In genomic region chr6:35611235-35611634, GRCh38 we compare ENCODE assay signal across 11 cellular contexts.
A peak's percentile ranks its signal among the peaks of the same experiment; 100 is the strongest.
DNase-seq lines count a peak whose midpoint lies in the region; ATAC-seq and TF ChIP-seq lines count a peak whose summit lies in the region.
"Had no signal": no experiment of that assay in that cellular context is flagged by ENCODE, and none has a peak within 500 bp of the region (broad histone marks: within the 10 kb centered on the region; RNA-seq: fewer than 3 reads in every experiment).

No MANE protein-coding gene starts in this region.

- H2AK5ac ChIP-seq in neuronal stem cell (ENCODE audit: low read depth, low read length) = no peak overlapping the region

- H4K8ac ChIP-seq in neuronal stem cell (ENCODE audit: low read depth, low read length) = no peak overlapping the region

- no peaks in the 10 kb centered on the region for H3K27me3 Mint-ChIP-seq in activated CD4-positive, alpha-beta T cell treated with anti-CD3 and anti-CD28 coated beads, Interleukin-2, amount 10 ng/mL, durations not matched to agents 7 days and 5 days
- no peaks in the 10 kb centered on the region for H3K27me3 Mint-ChIP-seq in activated naive CD4-positive, alpha-beta T cell treated with anti-CD3 and anti-CD28 coated beads, Interleukin-2, amount 50 U/mL, for 24 hours

- H3K23ac ChIP-seq in neuronal stem cell (ENCODE audit: low read depth, low read length, poor library complexity) = no peak overlapping the region

- no peak for ATAC-seq in thoracic aorta (ENCODE audit: insufficient number of reproducible peaks, low FRiP score, low read depth)

- POLR2A ChIA-PET in activated CD4-positive, alpha-beta T cell treated with anti-CD3 and anti-CD28 coated beads, Interleukin-2, amount 10 ng/mL, durations not matched to agents 7 days and 5 days (lab: Charles Lee) = no interaction called here

- peaks cover 4% of the 10 kb centered on the region for H3K9me3 Mint-ChIP-seq in activated CD4-positive, alpha-beta T cell treated with anti-CD3 and anti-CD28 coated beads, Interleukin-2, amount 10 ng/mL, durations not matched to agents 7 days and 5 days
- H3K9me3 Mint-ChIP-seq in activated naive CD4-positive, alpha-beta T cell treated with anti-CD3 and anti-CD28 coated beads, Interleukin-2, amount 50 U/mL, for 24 hours = no peaks in the 10 kb centered on the region

- H3K27ac Mint-ChIP-seq in activated CD4-positive, alpha-beta T cell treated with anti-CD3 and anti-CD28 coated beads, Interleukin-2, amount 10 ng/mL, durations not matched to agents 7 days and 5 days = peak overlapping the region; percentile 80
- H3K27ac Mint-ChIP-seq in activated naive CD4-positive, alpha-beta T cell treated with anti-CD3 and anti-CD28 coated beads, Interleukin-2, amount 50 U/mL, for 24 hours = peak overlapping the region; percentile 94

- H3K4me3 Mint-ChIP-seq in activated CD4-positive, alpha-beta T cell treated with anti-CD3 and anti-CD28 coated beads, Interleukin-2, amount 10 ng/mL, durations not matched to agents 7 days and 5 days = peak overlapping the region; percentile 24
- peak overlapping the region; percentile 70 for H3K4me3 Mint-ChIP-seq in activated naive CD4-positive, alpha-beta T cell treated with anti-CD3 and anti-CD28 coated beads, Interleukin-2, amount 50 U/mL, for 24 hours

- H3K9me3 ChIP-seq in thoracic aorta = no peaks in the 10 kb centered on the region
- H3K9me3 ChIP-seq in neuronal stem cell (replicated peaks in 1 of 2; ENCODE audit: control insufficient read depth in 2 of 2, insufficient read depth in 1 of 2, low read depth in 1 of 2, low read length in 2 of 2) = no peaks in the 10 kb centered on the region

- H3K9ac ChIP-seq in neuronal stem cell (ENCODE audit: low read depth, low read length, poor library complexity) = no peak overlapping the region

- H3K27ac ChIP-seq in thoracic aorta (peak overlapping the region; percentile 12 to 15), neuronal stem cell (replicated peaks; ENCODE audit: low read length) (no peak overlapping the region)

- H3K4me3 ChIP-seq in thoracic aorta (no peak overlapping the region), neuronal stem cell (ENCODE audit: low read length in 2 of 2) (no peak overlapping the region)

- TF ChIP-seq CTCF in thoracic aorta (IDR thresholded peaks at IDR 0.05) = no peak

- H2BK120ac ChIP-seq in neuronal stem cell (ENCODE audit: low read depth, low read length) = no peak overlapping the region

- no peak overlapping the region for H2AFZ ChIP-seq in neuronal stem cell (ENCODE audit: low read length)

- WGBS in neuronal stem cell (ENCODE audit: extremely low coverage in 2 of 2, insufficient read length in 2 of 2, insufficient replicate concordance in 1 of 2), 2 donors = no CpG with 5 or more reads among the region's 3 CpGs

- no peak overlapping the region for H3K14ac ChIP-seq in neuronal stem cell (ENCODE audit: low read length)

- peaks cover 5 to 15% of the 10 kb centered on the region in 2 donors for H3K4me1 ChIP-seq in thoracic aorta (ENCODE audit: control insufficient read depth in 1 of 2, low read depth in 2 of 2)
- no peaks in the 10 kb centered on the region for H3K4me1 ChIP-seq in neuronal stem cell (ENCODE audit: control insufficient read depth in 2 of 2, insufficient read depth in 1 of 2, low read depth in 1 of 2, low read length in 2 of 2)

- DNase-seq in activated CD4-positive, alpha-beta T cell treated with anti-CD3 and anti-CD28 coated beads, Interleukin-2, amount 10 ng/mL, durations not matched to agents 7 days and 5 days = peak; percentile 48
- DNase-seq in activated CD4-positive, alpha-beta T cell treated with anti-CD3 and anti-CD28 coated beads for 1 hour = no peak
- peak; percentile 11 for DNase-seq in hepatic stellate cell (ENCODE audit: low spot score)
- DNase-seq in thoracic aorta (ENCODE audit: low spot score) = no peak
- no peak for DNase-seq in neuronal stem cell (ENCODE audit: low spot score)
- no peak for DNase-seq in cerebellar nuclear complex (lab: John Stamatoyannopoulos, UW)
- DNase-seq in GM19240 (ENCODE audit: insufficient read length, low spot score) = no peak
- DNase-seq: aorta, HCEC 1CT, hypothalamus had no signal

- no peak overlapping the region for H2BK15ac ChIP-seq in neuronal stem cell (ENCODE audit: low read length)

- peaks cover 85% of the 10 kb centered on the region for H3K36me3 Mint-ChIP-seq in activated CD4-positive, alpha-beta T cell treated with anti-CD3 and anti-CD28 coated beads, Interleukin-2, amount 10 ng/mL, durations not matched to agents 7 days and 5 days (ENCODE audit: low read depth)
- H3K36me3 Mint-ChIP-seq in activated naive CD4-positive, alpha-beta T cell treated with anti-CD3 and anti-CD28 coated beads, Interleukin-2, amount 50 U/mL, for 24 hours = peaks cover 56% of the 10 kb centered on the region

- no peak overlapping the region for H4K91ac ChIP-seq in neuronal stem cell (ENCODE audit: low read depth, low read length, poor library complexity)

- peaks cover 49% of the 10 kb centered on the region for H3K36me3 ChIP-seq in thoracic aorta
- H3K36me3 ChIP-seq in neuronal stem cell (replicated peaks in 1 of 2; ENCODE audit: control insufficient read depth in 2 of 2, insufficient read depth in 2 of 2, low read length in 2 of 2) = peaks cover 1 to 90% of the 10 kb centered on the region in 2 donors

- CTCF ChIA-PET in activated CD4-positive, alpha-beta T cell treated with anti-CD3 and anti-CD28 coated beads, Interleukin-2, amount 10 ng/mL, durations not matched to agents 7 days and 5 days (lab: Charles Lee) = interaction anchor here (0.5 to 0.9 kb wide), 2 partner anchors 12 to 32 kb away, joined by 3 to 4 read pairs; no protein-coding TSS in a partner anchor

- H3K79me1 ChIP-seq in neuronal stem cell (ENCODE audit: low read depth, low read length) = peaks cover 2% of the 10 kb centered on the region

- no peak overlapping the region for H2BK12ac ChIP-seq in neuronal stem cell (ENCODE audit: low read length)

- H3K4me2 ChIP-seq in neuronal stem cell (ENCODE audit: insufficient read depth, low read length, poor library complexity, severe bottlenecking) = no peak overlapping the region

- H3K4ac ChIP-seq in neuronal stem cell (ENCODE audit: low read length) = no peak overlapping the region

- H3K27me3 ChIP-seq in thoracic aorta (replicated peaks; ENCODE audit: insufficient read depth) = no peaks in the 10 kb centered on the region
- H3K27me3 ChIP-seq in neuronal stem cell (ENCODE audit: control insufficient read depth in 3 of 3, insufficient read depth in 3 of 3, low read depth in 1 of 3, low read length in 3 of 3) = no peaks in the 10 kb centered on the region

- peaks cover 42% of the 10 kb centered on the region for H3K4me1 Mint-ChIP-seq in activated CD4-positive, alpha-beta T cell treated with anti-CD3 and anti-CD28 coated beads, Interleukin-2, amount 10 ng/mL, durations not matched to agents 7 days and 5 days
- peaks cover 80% of the 10 kb centered on the region for H3K4me1 Mint-ChIP-seq in activated naive CD4-positive, alpha-beta T cell treated with anti-CD3 and anti-CD28 coated beads, Interleukin-2, amount 50 U/mL, for 24 hours

- H3K18ac ChIP-seq in neuronal stem cell (ENCODE audit: low read length) = no peak overlapping the region

- no peak overlapping the region for H2BK5ac ChIP-seq in neuronal stem cell (ENCODE audit: low read length)

Comparison
In these comparisons a context has a peak if more than half of its experiments do, and no peak if none do; other contexts are left out.
1. DNase-seq: peak in activated CD4-positive, alpha-beta T cell treated with anti-CD3 and anti-CD28 coated beads, Interleukin-2, amount 10 ng/mL, durations not matched to agents 7 days and 5 days (single experiment) and hepatic stellate cell (single experiment); none in activated CD4-positive, alpha-beta T cell treated with anti-CD3 and anti-CD28 coated beads for 1 hour (single experiment), thoracic aorta (single experiment), neuronal stem cell (single experiment), cerebellar nuclear complex (0 of 2) and GM19240 (single experiment).